In the genomic region with DNA sequence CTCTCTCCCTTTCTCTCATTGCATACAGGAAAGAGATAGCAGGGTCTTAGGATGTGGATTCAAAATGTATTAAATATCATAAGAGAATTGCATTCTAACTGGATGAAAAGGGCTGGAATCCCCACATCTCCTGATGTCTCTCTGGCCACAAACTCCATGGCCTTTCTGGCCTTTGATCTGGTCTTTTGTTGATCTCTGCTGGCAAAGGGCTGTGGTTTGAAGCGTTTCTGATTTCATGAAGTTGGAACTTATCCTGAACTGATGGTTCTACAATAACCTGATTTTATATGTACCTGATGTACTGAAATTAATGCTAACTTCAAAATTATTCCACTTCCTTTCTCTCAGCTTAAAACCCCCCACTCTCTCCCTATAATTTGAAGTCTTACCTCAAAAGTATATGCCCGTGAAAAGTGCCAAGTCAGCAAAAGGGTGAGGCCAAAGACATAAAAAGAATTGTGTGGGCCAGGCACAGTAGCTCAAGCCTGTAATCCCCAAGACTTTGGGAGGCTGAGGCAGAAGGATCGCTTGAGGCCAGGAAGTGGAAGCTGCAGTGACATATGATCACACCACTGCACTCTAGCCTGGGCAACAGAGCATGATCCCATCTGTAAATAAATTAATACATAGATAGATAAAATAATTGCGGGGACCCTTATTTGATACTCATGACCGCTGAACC, we compare ENCODE assay signal across 21 cellular contexts. TPM values are rescaled to one million over a fixed set of nuclear protein-coding genes. Genes with fewer than 3 reads are reported as not detected.
"Had no signal": no experiment of that assay in that cellular context is flagged by ENCODE, and none has a peak within 500 bp of the region (broad histone marks: within the 10 kb centered on the region; RNA-seq: fewer than 3 reads in every experiment).

No MANE protein-coding gene starts in this region.

- H3K27me3 ChIP-seq: ascending aorta, gastroesophageal sphincter, heart right ventricle, stomach, testis, upper lobe of right lung had no signal

- H3K9me3 ChIP-seq: ascending aorta, gastroesophageal sphincter, heart right ventricle, lower lobe of right lung, stomach, testis, upper lobe of right lung had no signal

- ATAC-seq: activated T-cell treated with anti-CD3 and anti-CD28 coated beads, Interleukin-2, amount 50 U/mL, for 72 hours; gastroesophageal sphincter; heart right ventricle; left cardiac atrium; sciatic nerve had no signal

- H3K36me3 Mint-ChIP-seq: activated CD4-positive, alpha-beta memory T cell treated with anti-CD3 and anti-CD28 coated beads for 36 hours; activated naive CD8-positive, alpha-beta T cell treated with anti-CD3 and anti-CD28 coated beads, Interleukin-2, amount 10 ng/mL, durations not matched to agents 7 days and 5 days; mesothelial cell of epicardium had no signal

- H3K4me1 Mint-ChIP-seq: endodermal cell had no signal

- H3K27me3 Mint-ChIP-seq: activated CD4-positive, alpha-beta memory T cell treated with anti-CD3 and anti-CD28 coated beads for 36 hours; activated naive CD8-positive, alpha-beta T cell treated with anti-CD3 and anti-CD28 coated beads, Interleukin-2, amount 10 ng/mL, durations not matched to agents 7 days and 5 days had no signal

- H3K4me1 ChIP-seq: ascending aorta had no signal

- H3K27ac Mint-ChIP-seq: endodermal cell, mesothelial cell of epicardium had no signal

- H3K27ac ChIP-seq: ascending aorta, gastroesophageal sphincter, lower lobe of right lung, stomach, testis, upper lobe of right lung, VCaP had no signal

- H3K36me3 ChIP-seq: ascending aorta, gastroesophageal sphincter, heart right ventricle, lower lobe of right lung, stomach, upper lobe of right lung had no signal

- H3K4me3 Mint-ChIP-seq: activated CD4-positive, alpha-beta memory T cell treated with anti-CD3 and anti-CD28 coated beads for 36 hours; endodermal cell; mesothelial cell of epicardium; neural crest cell had no signal

- FAIRE-seq: bronchial epithelial cell had no signal

- H3K4me3 ChIP-seq: ascending aorta, gastroesophageal sphincter, heart right ventricle, lower lobe of right lung, stomach, testis, upper lobe of right lung had no signal

- DNase-seq: activated CD4-positive, alpha-beta memory T cell treated with anti-CD3 and anti-CD28 coated beads for 36 hours; activated CD4-positive, alpha-beta T cell treated with anti-CD3 and anti-CD28 coated beads for 1 hour; activated CD8-positive, alpha-beta memory T cell treated with anti-CD3 and anti-CD28 coated beads, Interleukin-2, amount 50 U/mL, for 48 hours; activated naive CD8-positive, alpha-beta T cell treated with anti-CD3 and anti-CD28 coated beads, Interleukin-2, amount 10 ng/mL, durations not matched to agents 7 days and 5 days; activated T-cell treated with anti-CD3 and anti-CD28 coated beads, Interleukin-2, amount 50 U/mL, for 72 hours; endodermal cell; erythroblast; heart right ventricle; left cardiac atrium; lower lobe of right lung; stomach; T1000; testis; upper lobe of right lung had no signal

- H3K9me3 Mint-ChIP-seq: activated CD4-positive, alpha-beta memory T cell treated with anti-CD3 and anti-CD28 coated beads for 36 hours; activated naive CD8-positive, alpha-beta T cell treated with anti-CD3 and anti-CD28 coated beads, Interleukin-2, amount 10 ng/mL, durations not matched to agents 7 days and 5 days; activated T-cell treated with anti-CD3 and anti-CD28 coated beads, Interleukin-2, amount 50 U/mL, for 72 hours; endodermal cell; mesothelial cell of epicardium; neural crest cell had no signal

RNA-seq across cellular contexts. Expression of a gene that starts 6.4 kb away (rescaled TPM):
- total RNA-seq: ascending aorta had no signal
